ENCODE assay signal across 8 cellular contexts in genomic region chr1:58773406-58773840, GRCh38. TPM values are rescaled to one million over a fixed set of nuclear protein-coding genes. Genes with fewer than 3 reads are reported as not detected.
DNase-seq lines count a peak whose midpoint lies in the region; TF ChIP-seq lines count a peak whose summit lies in the region.

No MANE protein-coding gene starts in this region.

- H3K9me3 ChIP-seq in KOPT-K1 (ENCODE audit: insufficient read depth, low read length, poor library complexity, severe bottlenecking) (no peaks in the 10 kb centered on the region), hepatocyte (ENCODE audit: low read depth) (no peaks in the 10 kb centered on the region)

- H3K9me2 ChIP-seq in hepatocyte (replicated peaks; ENCODE audit: insufficient read depth) = no peaks in the 10 kb centered on the region

- TF ChIP-seq CTCF in GM20000 (IDR thresholded peaks at IDR 0.05; ENCODE audit: extremely low read depth, missing control alignments) (no peak), VCaP (conservative IDR thresholded peaks at IDR 0.05) (no peak), hepatocyte (IDR thresholded peaks at IDR 0.05; ENCODE audit: poor library complexity) (no peak)

- no peaks in the 10 kb centered on the region for H3K27me3 ChIP-seq in hepatocyte

- H4K20me1 ChIP-seq in hepatocyte (ENCODE audit: insufficient read depth, poor library complexity, severe bottlenecking) = no peaks in the 10 kb centered on the region

- H2AFZ ChIP-seq in hepatocyte = no peak overlapping the region

- H3K36me3 ChIP-seq in KOPT-K1 (ENCODE audit: insufficient read depth, low read length) (no peaks in the 10 kb centered on the region), hepatocyte (replicated peaks; ENCODE audit: insufficient read depth, low read depth) (no peaks in the 10 kb centered on the region)

- DNase-seq in CD1c-positive myeloid dendritic cell (ENCODE audit: extremely low spot score) = peak; percentile 43
- peak; percentile 42 for DNase-seq in GM20000 (ENCODE audit: low spot score)
- peak; percentile 20 for DNase-seq in hepatocyte (ENCODE audit: low spot score)
- peak; percentile 17 for DNase-seq in superior temporal gyrus (ENCODE audit: extremely low spot score)
- no peak for DNase-seq in stimulated activated naive CD4-positive, alpha-beta T cell treated with Interleukin-2 at 50 U/mL for 16 hours (lab: John Stamatoyannopoulos, UW)
- DNase-seq in NOMO-1 treated with dmso at 0.1 percent for 144 hours (lab: John Stamatoyannopoulos, UW; ENCODE audit: unreplicated experiment) = no peak

- no peaks in the 10 kb centered on the region for H3K4me1 ChIP-seq in hepatocyte (ENCODE audit: insufficient read depth)

- H3K4me2 ChIP-seq in hepatocyte = no peak overlapping the region

- WGBS in hepatocyte (ENCODE audit: low lambda C conversion rate, missing lambda C conversion rate) = 54% methylated on average over 3 of the region's 3 CpGs

- H3K4me3 ChIP-seq in hepatocyte = no peak overlapping the region

- H3K27ac ChIP-seq in KOPT-K1 (ENCODE audit: low read depth, low read length, poor library complexity, severe bottlenecking) = peak overlapping the region; percentile 34
- peak overlapping the region; percentile 86 for H3K27ac ChIP-seq in VCaP
- H3K27ac ChIP-seq in hepatocyte = no peak overlapping the region

- H3K79me2 ChIP-seq in hepatocyte = no peaks in the 10 kb centered on the region

RNA-seq across cellular contexts. Expression of gene JUN, which starts 10.4 kb away (rescaled TPM):
- 289 and 351 TPM in 2 replicates for total RNA-seq in hepatocyte
- polyA plus RNA-seq in hepatocyte = 170 and 189 TPM in 2 replicates

Comparison
In these comparisons a context has a peak if more than half of its experiments do, and no peak if none do; other contexts are left out.
1. DNase-seq: peak in CD1c-positive myeloid dendritic cell (single experiment), GM20000 (single experiment), hepatocyte (single experiment) and superior temporal gyrus (single experiment); none in stimulated activated naive CD4-positive, alpha-beta T cell treated with Interleukin-2 at 50 U/mL for 16 hours (single experiment) and NOMO-1 treated with dmso at 0.1 percent for 144 hours (single experiment).